Comparison of ENCODE assay signal across 9 cellular contexts in genomic region chr3:100602506-100603444, GRCh38. TPM values are rescaled to one million over a fixed set of nuclear protein-coding genes. Genes with fewer than 3 reads are reported as not detected.
A peak's percentile ranks its signal among the peaks of the same experiment; 100 is the strongest.
DNase-seq lines count a peak whose midpoint lies in the region; ATAC-seq, FAIRE-seq and TF ChIP-seq lines count a peak whose summit lies in the region.
"Had no signal": no experiment of that assay in that cellular context is flagged by ENCODE, and none has a peak within 500 bp of the region (broad histone marks: within the 10 kb centered on the region; RNA-seq: fewer than 3 reads in every experiment).

No MANE protein-coding gene starts in this region.

- BruUV-seq in Caco-2 (replicated peaks; lab: Mats Ljungman, UMichigan) = no TSS peak

- intact Hi-C loops in Caco-2 (cut with micrococcal nuclease; ENCODE audit: unreplicated experiment) (loop anchor here (1.0 to 2.0 kb wide), 4 partner anchors 11 to 194 kb away; no protein-coding TSS in a partner anchor), mucosa of descending colon (cut with DNase I, micrococcal nuclease) (no loop called here)

- CTCF ChIA-PET in Caco-2 (lab: Charles Lee) = interaction anchor here (0.8 to 5.2 kb wide), 8 partner anchors 8 to 194 kb away, joined by 3 to 38 read pairs (median 9); partner anchors contain the start of gene TFG

- peak overlapping the region; percentile 81 for H3K27ac Mint-ChIP-seq in Caco-2 (ENCODE audit: unreplicated experiment)
- peak overlapping the region in 1 of 2 donors; percentile 73 for H3K27ac Mint-ChIP-seq in activated naive CD4-positive, alpha-beta T cell treated with anti-CD3 and anti-CD28 coated beads, Interleukin-2, amount 50 U/mL, for 72 hours

- peak; percentile 35 for ATAC-seq in GM21381 (IDR thresholded peaks at IDR 0.05; ENCODE audit: unreplicated experiment)
- peak; percentile 73 to 81 for ATAC-seq in activated naive CD4-positive, alpha-beta T cell treated with anti-CD3 and anti-CD28 coated beads, Interleukin-2, amount 50 U/mL, for 72 hours
- ATAC-seq in mucosa of descending colon = peak; percentile 79

- peaks cover 47% of the 10 kb centered on the region for H3K4me1 Mint-ChIP-seq in Caco-2 (ENCODE audit: low read depth, unreplicated experiment)

- in situ Hi-C loops in KBM-7 (cut with MboI; ENCODE audit: low pct_unique_long_range_greater_than_20kb, low sequenced_read_pairs) = no loop called here

- peaks cover 11% of the 10 kb centered on the region for H3K36me3 Mint-ChIP-seq in Caco-2 (ENCODE audit: insufficient read depth, unreplicated experiment)
- peaks cover 18 to 20% of the 10 kb centered on the region in 2 donors for H3K36me3 Mint-ChIP-seq in activated naive CD4-positive, alpha-beta T cell treated with anti-CD3 and anti-CD28 coated beads, Interleukin-2, amount 50 U/mL, for 72 hours

- H3K9me3 Mint-ChIP-seq in Caco-2 (ENCODE audit: unreplicated experiment) = peaks cover 18% of the 10 kb centered on the region
- peaks cover 10 to 11% of the 10 kb centered on the region in 2 donors for H3K9me3 Mint-ChIP-seq in activated naive CD4-positive, alpha-beta T cell treated with anti-CD3 and anti-CD28 coated beads, Interleukin-2, amount 50 U/mL, for 72 hours

- peak overlapping the region; percentile 69 for H3K4me3 Mint-ChIP-seq in Caco-2 (ENCODE audit: unreplicated experiment)
- H3K4me3 Mint-ChIP-seq: nephron had no signal

- no peaks in the 10 kb centered on the region for H3K27me3 Mint-ChIP-seq in Caco-2 (ENCODE audit: insufficient read depth, unreplicated experiment)

- no peaks in the 10 kb centered on the region for H3K27me3 ChIP-seq in Caco-2 (replicated peaks; ENCODE audit: control insufficient read depth, insufficient read depth, low read length)

- no peak overlapping the region for H3K4me3 ChIP-seq in Caco-2 (ENCODE audit: low read depth, low read length)
- H3K4me3 ChIP-seq in mucosa of descending colon = no peak overlapping the region

- DNase-seq in Caco-2 (peak; percentile 75 to 82), KBM-7 (peak; percentile 11), mucosa of descending colon (no peak), NCI-H1417 treated with DMSO at 0.1 percent for 48 hours (lab: John Stamatoyannopoulos, UW) (no peak), frontal cortex (ENCODE audit: low spot score in 2 of 2) (no peak), NCI-H2227 treated with DMSO at 0.1 percent for 48 hours (lab: John Stamatoyannopoulos, UW) (no peak)
- DNase-seq in activated naive CD4-positive, alpha-beta T cell treated with anti-CD3 and anti-CD28 coated beads, Interleukin-2, amount 50 U/mL, for 72 hours (ENCODE audit: low spot score in 2 of 2) = no peak

- no peaks in the 10 kb centered on the region for H3K9me3 ChIP-seq in Caco-2
- H3K9me3 ChIP-seq in mucosa of descending colon = no peaks in the 10 kb centered on the region

- POLR2A ChIA-PET in Caco-2 (lab: Charles Lee) = no interaction called here

- FAIRE-seq in frontal cortex (lab: Jason Lieb, UNC) = no peak

- TF ChIP-seq CTCF in Caco-2 (IDR thresholded peaks at IDR 0.05; ENCODE audit: insufficient read depth in 1 of 2, low read depth in 1 of 2, low read length in 1 of 2, severe bottlenecking in 1 of 2, unreplicated experiment in 1 of 2) (no peak), mucosa of descending colon (IDR thresholded peaks at IDR 0.05) (no peak)

- H3K36me3 ChIP-seq in Caco-2 (ENCODE audit: control insufficient read depth, insufficient read depth, low read length) (no peaks in the 10 kb centered on the region), mucosa of descending colon (ENCODE audit: low read depth) (no peaks in the 10 kb centered on the region)

- H3K4me1 ChIP-seq in Caco-2 (peaks cover 37% of the 10 kb centered on the region), mucosa of descending colon (ENCODE audit: low read depth) (peaks cover 7% of the 10 kb centered on the region)

RNA-seq across cellular contexts. Expression of gene ADGRG7, which starts 6.6 kb away (rescaled TPM):
- total RNA-seq in Caco-2 (2022) (2.9 and 4.2 TPM in 2 replicates), mucosa of descending colon (10 to 100 TPM in 2 of 3 donors, 1 to 10 TPM in 1; 9.7 to 21.7 (median 13.9) TPM), frontal cortex (not detected)
- not detected for total RNA-seq in activated naive CD4-positive, alpha-beta T cell treated with anti-CD3 and anti-CD28 coated beads, Interleukin-2, amount 50 U/mL, for 72 hours

Comparison
In these comparisons a context has a peak if more than half of its experiments do, and no peak if none do; other contexts are left out.
1. DNase-seq: peak in Caco-2 (2 of 2) and KBM-7 (single experiment); none in activated naive CD4-positive, alpha-beta T cell treated with anti-CD3 and anti-CD28 coated beads, Interleukin-2, amount 50 U/mL, for 72 hours (0 of 2), mucosa of descending colon (0 of 3), NCI-H1417 treated with DMSO at 0.1 percent for 48 hours (single experiment), frontal cortex (0 of 2) and NCI-H2227 treated with DMSO at 0.1 percent for 48 hours (single experiment).
2. Peak in every context shown above with its lines, with median percentiles within 50 percentile points of each other: ATAC-seq.